8 cellular contexts compared by ENCODE assay signal in the genomic region with DNA sequence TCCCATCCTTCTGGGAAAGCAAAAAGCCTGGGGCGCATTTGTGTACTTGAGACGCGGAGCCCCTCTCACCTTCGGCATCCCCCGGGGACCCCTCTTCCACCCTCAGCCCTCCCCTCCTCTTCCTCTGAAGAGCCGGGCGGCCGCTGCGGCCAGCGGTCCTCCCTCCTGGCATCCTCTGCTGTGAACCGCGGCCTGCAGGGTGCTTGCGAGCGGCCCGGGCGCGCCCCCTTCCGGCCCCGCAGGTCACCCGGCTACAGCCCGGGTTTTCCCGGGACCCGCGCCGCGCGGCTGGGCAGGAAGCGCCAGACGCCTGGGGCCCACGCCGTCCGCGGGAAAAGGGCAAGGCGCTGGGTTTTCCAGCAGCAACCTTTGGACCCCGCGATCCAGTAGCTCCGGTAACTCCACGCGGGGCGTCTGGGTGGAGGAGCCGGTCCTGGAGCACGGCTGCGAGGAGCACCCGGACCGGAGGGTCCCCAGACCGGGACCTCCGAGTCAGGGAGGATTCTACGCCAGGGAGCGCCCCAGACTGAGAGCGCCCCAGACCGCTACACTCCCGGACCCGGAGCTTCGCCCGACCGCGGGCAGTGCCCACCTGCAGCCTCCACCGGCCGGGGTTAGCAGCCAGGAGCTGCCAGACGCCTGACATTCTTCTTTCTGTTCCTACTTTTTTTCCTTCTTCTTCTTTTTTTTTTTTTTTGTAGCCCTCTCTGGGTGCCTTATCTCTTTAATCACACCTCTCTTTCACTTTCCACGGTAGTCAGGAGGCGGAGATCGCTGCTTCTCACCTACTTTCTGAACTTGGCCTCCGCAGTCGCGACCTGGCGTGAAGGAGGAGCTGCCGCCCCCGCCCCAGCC.
DNase-seq lines count a peak whose midpoint lies in the region; ATAC-seq lines count a peak whose summit lies in the region.

A gene with protein sequence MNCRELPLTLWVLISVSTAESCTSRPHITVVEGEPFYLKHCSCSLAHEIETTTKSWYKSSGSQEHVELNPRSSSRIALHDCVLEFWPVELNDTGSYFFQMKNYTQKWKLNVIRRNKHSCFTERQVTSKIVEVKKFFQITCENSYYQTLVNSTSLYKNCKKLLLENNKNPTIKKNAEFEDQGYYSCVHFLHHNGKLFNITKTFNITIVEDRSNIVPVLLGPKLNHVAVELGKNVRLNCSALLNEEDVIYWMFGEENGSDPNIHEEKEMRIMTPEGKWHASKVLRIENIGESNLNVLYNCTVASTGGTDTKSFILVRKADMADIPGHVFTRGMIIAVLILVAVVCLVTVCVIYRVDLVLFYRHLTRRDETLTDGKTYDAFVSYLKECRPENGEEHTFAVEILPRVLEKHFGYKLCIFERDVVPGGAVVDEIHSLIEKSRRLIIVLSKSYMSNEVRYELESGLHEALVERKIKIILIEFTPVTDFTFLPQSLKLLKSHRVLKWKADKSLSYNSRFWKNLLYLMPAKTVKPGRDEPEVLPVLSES (plus strand): TSS at position 271 of the 855 bp plus-strand sequence. CDS start 6,865 bp downstream, outside the sequence.

- H3K36me3 Mint-ChIP-seq in memory B cell, result no peaks in the 10 kb centered on the region

- H3K4me1 Mint-ChIP-seq in memory B cell, result peaks cover 27% of the 10 kb centered on the region

- peak within 1 kb of the TSS; percentile 91 for H2AFZ ChIP-seq in ACC112 (ENCODE audit: low read length, unreplicated experiment)

- H3K4me3 Mint-ChIP-seq in memory B cell, result peak within 1 kb of the TSS; percentile 90

- H3K4me3 ChIP-seq in ACC112 (ENCODE audit: low read depth, low read length), result peak within 1 kb of the TSS; percentile 89

- H3K27me3 ChIP-seq in ACC112 (ENCODE audit: insufficient read depth, low read length), result no peaks in the 10 kb centered on the region

- peak within 1 kb of the TSS; percentile 21; the same call in 1 of the 2 replicates for H3K27ac ChIP-seq in ACC112 (ENCODE audit: low read depth, low read length)

- H3K36me3 ChIP-seq in ACC112 (ENCODE audit: insufficient read depth, low read length), result no peaks in the 10 kb centered on the region

- H3K27me3 Mint-ChIP-seq in memory B cell, result no peaks in the 10 kb centered on the region

- peaks cover 26% of the 10 kb centered on the region for H3K4me1 ChIP-seq in ACC112 (ENCODE audit: control insufficient read depth, insufficient read depth, low read length, unreplicated experiment)

- H3K27ac Mint-ChIP-seq in memory B cell, result peak within 1 kb of the TSS; percentile 91

- peak; percentile 52 for DNase-seq in NCI-H510A (lab: John Stamatoyannopoulos, UW)
- DNase-seq in activated CD4-positive, alpha-beta T cell treated with anti-CD3 and anti-CD28 coated beads, Interleukin-2, amount 50 U/mL, for 48 hours, result peak; percentile 75 to 82
- peak; percentile 51 for DNase-seq in effector CD4-positive, alpha-beta T cell
- peak; percentile 47 to 63 for DNase-seq in memory B cell (ENCODE audit: low spot score in 2 of 2)
- DNase-seq in stimulated activated CD8-positive, alpha-beta memory T cell treated with anti-CD3 and anti-CD28 coated beads, Interleukin-12 subunit alpha, Interleukin-12 subunit beta, amount 100 ng/mL, for 1 hour (ENCODE audit: low read depth), result peak; percentile 36

- H3K9me3 Mint-ChIP-seq in memory B cell, result no peaks in the 10 kb centered on the region

- peak; percentile 74 for ATAC-seq in GM18499 (IDR thresholded peaks at IDR 0.05; ENCODE audit: insufficient read depth, unreplicated experiment)
- peak; percentile 87 for ATAC-seq in HG02973 (IDR thresholded peaks at IDR 0.05; ENCODE audit: unreplicated experiment)
- peak; percentile 80 for ATAC-seq in memory B cell (ENCODE audit: low read depth)

- H3K79me2 ChIP-seq in ACC112 (ENCODE audit: control insufficient read depth, insufficient read depth, low read length, unreplicated experiment), result peaks cover 3% of the 10 kb centered on the region

Comparison
In these comparisons a context has a peak if more than half of its experiments do, and no peak if none do; other contexts are left out.
1. Peak in every context shown above with its lines: DNase-seq, ATAC-seq, H3K4me3 ChIP-seq and H3K27ac ChIP-seq.